In genomic region chr6:165227644-165228329, GRCh38 we compare ENCODE assay signal across 20 cellular contexts.
DNase-seq lines count a peak whose midpoint lies in the region; ATAC-seq and TF ChIP-seq lines count a peak whose summit lies in the region.
"Had no signal": no experiment of that assay in that cellular context is flagged by ENCODE, and none has a peak within 500 bp of the region (broad histone marks: within the 10 kb centered on the region; RNA-seq: fewer than 3 reads in every experiment).

No MANE protein-coding gene starts in this region.

- TF ChIP-seq POLR2A in transverse colon (IDR thresholded peaks at IDR 0.05), result no peak

- H3K4me1 ChIP-seq in lung (ENCODE audit: control insufficient read depth in 2 of 2, insufficient read depth in 2 of 2, low read length in 2 of 2) (no peaks in the 10 kb centered on the region), colonic mucosa (no peaks in the 10 kb centered on the region), transverse colon (no peaks in the 10 kb centered on the region)
- H3K4me1 ChIP-seq: esophagus muscularis mucosa, prostate gland, stomach had no signal

- TF ChIP-seq CTCF in BJ (IDR thresholded peaks at IDR 0.05; ENCODE audit: insufficient read depth, low read depth, low read length) (no peak), epithelial cell of esophagus (IDR thresholded peaks at IDR 0.05; ENCODE audit: insufficient read depth, low read depth, low read length, missing control alignments) (no peak), lung (IDR thresholded peaks at IDR 0.05; ENCODE audit: control extremely low read depth, extremely low read depth) (no peak), colonic mucosa (IDR thresholded peaks at IDR 0.05) (no peak), transverse colon (IDR thresholded peaks at IDR 0.05) (no peak)

- DNase-seq in BJ (ENCODE audit: low read depth) (peak; percentile 16), MV-4-11 (lab: John Stamatoyannopoulos, UW) (peak; percentile 86), epithelial cell of esophagus (ENCODE audit: low read depth) (peak; percentile 89), lung (ENCODE audit: low spot score) (peak; percentile 39), colonic mucosa (no peak), transverse colon (no peak)
- DNase-seq: activated CD4-positive, alpha-beta T cell treated with anti-CD3 and anti-CD28 coated beads for 1 hour; activated CD8-positive, alpha-beta memory T cell treated with anti-CD3 and anti-CD28 coated beads, Interleukin-2, amount 10 ng/mL, durations not matched to agents 7 days and 5 days; activated effector memory CD4-positive, alpha-beta T cell treated with anti-CD3 and anti-CD28 coated beads, Interleukin-2, amount 50 U/mL, for 16 hours; NCI-H1092 treated with DMSO at 0.1 percent for 48 hours; NCI-H2171 treated with DMSO at 0.1 percent for 48 hours; NCI-H82; SHP77; stimulated activated CD4-positive, alpha-beta T cell treated with anti-CD3 and anti-CD28 coated beads, Interleukin-15, amount 100 ng/mL, for 24 hours; stomach had no signal

- POLR2A ChIA-PET in BJ (lab: Charles Lee), result no interaction called here

- H3K36me3 ChIP-seq in BJ (ENCODE audit: control insufficient read depth, insufficient read depth, low read length), result no peaks in the 10 kb centered on the region
- H3K36me3 ChIP-seq in lung (ENCODE audit: control insufficient read depth in 2 of 2, insufficient read depth in 2 of 2, low read length in 2 of 2), result no peaks in the 10 kb centered on the region
- H3K36me3 ChIP-seq in colonic mucosa, result no peaks in the 10 kb centered on the region
- H3K36me3 ChIP-seq in transverse colon, result no peaks in the 10 kb centered on the region
- H3K36me3 ChIP-seq: esophagus muscularis mucosa, prostate gland, stomach had no signal

- H3K9me3 ChIP-seq in lung (ENCODE audit: control insufficient read depth in 2 of 2, insufficient read depth in 1 of 2, low read length in 1 of 2), result no peaks in the 10 kb centered on the region
- H3K9me3 ChIP-seq in colonic mucosa, result no peaks in the 10 kb centered on the region
- H3K9me3 ChIP-seq in transverse colon, result no peaks in the 10 kb centered on the region
- H3K9me3 ChIP-seq: esophagus muscularis mucosa, prostate gland, stomach had no signal

- WGBS in lung, 2 donors, result 67 to 77% methylated on average over 10 of the region's 10 CpGs
- 75 to 80% methylated on average over 6 to 10 of the region's 10 CpGs for WGBS in transverse colon (ENCODE audit: low coverage in 1 of 2), 2 donors

- no peak for TF ChIP-seq EP300 in transverse colon (IDR thresholded peaks at IDR 0.05; ENCODE audit: low read depth)

- no peaks in the 10 kb centered on the region for H3K27me3 ChIP-seq in BJ (ENCODE audit: control insufficient read depth, insufficient read depth, low read length)
- H3K27me3 ChIP-seq in lung (ENCODE audit: control insufficient read depth, insufficient read depth), result no peaks in the 10 kb centered on the region
- no peaks in the 10 kb centered on the region for H3K27me3 ChIP-seq in colonic mucosa
- no peaks in the 10 kb centered on the region for H3K27me3 ChIP-seq in transverse colon
- H3K27me3 ChIP-seq: esophagus muscularis mucosa, stomach had no signal

- CTCF ChIA-PET in BJ (lab: Yijun Ruan, JAX), result no interaction called here

- intact Hi-C loops in colonic mucosa (cut with DNase I), result no loop called here
- intact Hi-C loops in transverse colon (cut with DNase I; ENCODE audit: low total_unique reads), result no loop called here

- H3K9ac ChIP-seq in colonic mucosa (ENCODE audit: low read depth in 2 of 2, low read length in 2 of 2), result no peak overlapping the region

- H3K4me3 ChIP-seq in BJ (ENCODE audit: low read depth, low read length) (no peak overlapping the region), epithelial cell of esophagus (ENCODE audit: low read length) (no peak overlapping the region), lung (no peak overlapping the region), colonic mucosa (no peak overlapping the region), transverse colon (no peak overlapping the region)
- H3K4me3 ChIP-seq: esophagus muscularis mucosa, prostate gland, stomach had no signal

- H3K27ac ChIP-seq in lung (ENCODE audit: low read depth in 1 of 2, low read length in 1 of 2) (no peak overlapping the region), colonic mucosa (no peak overlapping the region), transverse colon (no peak overlapping the region)
- H3K27ac ChIP-seq: esophagus muscularis mucosa, prostate gland, stomach had no signal

- peak; percentile 74 for ATAC-seq in lung (ENCODE audit: insufficient read depth, low FRiP score)
- ATAC-seq in HG03025 (IDR thresholded peaks at IDR 0.05; ENCODE audit: low FRiP score, unreplicated experiment), result no peak
- no peak for ATAC-seq in GM21367 (IDR thresholded peaks at IDR 0.05; ENCODE audit: unreplicated experiment)
- ATAC-seq: activated CD8-positive, alpha-beta memory T cell treated with anti-CD3 and anti-CD28 coated beads, Interleukin-2, amount 10 ng/mL, durations not matched to agents 7 days and 5 days; natural killer cell treated with Interleukin-12 subunit alpha and Interleukin-12 subunit beta and Interleukin-15 and Interleukin-18, amount 100 ng/mL, for 72 hours had no signal

- in situ Hi-C loops in transverse colon (cut with MboI; ENCODE audit: low pct_ligation_motif_present in 1 of 4, low pct_unique_long_range_greater_than_20kb in 1 of 4, low sequenced_read_pairs in 3 of 4), result no loop called here

Comparison
In these comparisons a context has a peak if more than half of its experiments do, and no peak if none do; other contexts are left out.
1. DNase-seq: peak in BJ (single experiment), MV-4-11 (single experiment), epithelial cell of esophagus (single experiment) and lung (single experiment); none in colonic mucosa (single experiment) and transverse colon (single experiment).